ENCODE assay signal across 32 cellular contexts in genomic region chr1:106814418-106814817, GRCh38.
"Had no signal": no experiment of that assay in that cellular context is flagged by ENCODE, and none has a peak within 500 bp of the region (broad histone marks: within the 10 kb centered on the region; RNA-seq: fewer than 3 reads in every experiment).

No MANE protein-coding gene starts in this region.

- ATAC-seq: activated CD4-positive, CD25-positive, alpha-beta regulatory T cell treated with anti-CD3 and anti-CD28 coated beads, Interleukin-2, amount 50 U/mL, for 24 hours; activated CD8-positive, alpha-beta T cell treated with anti-CD3 and anti-CD28 coated beads for 36 hours; activated naive CD4-positive, alpha-beta T cell treated with anti-CD3 and anti-CD28 coated beads, Interleukin-2, amount 50 U/mL, for 72 hours; activated T-cell treated with anti-CD3 and anti-CD28 coated beads, Interleukin-2, amount 50 U/mL, for 4 hours; activated T-helper 17 cell treated with anti-CD3 and anti-CD28 coated beads, Interleukin-2, amount 50 U/mL, for 72 hours; body of pancreas; esophagus mucosa; gastroesophageal sphincter; heart right ventricle; T-helper 17 cell had no signal

- H3K27me3 Mint-ChIP-seq: activated B cell treated with CpG ODN at 0.5 μM for 24 hours; activated CD8-positive, alpha-beta T cell treated with anti-CD3 and anti-CD28 coated beads for 36 hours; activated naive CD8-positive, alpha-beta T cell treated with anti-CD3 and anti-CD28 coated beads, Interleukin-2, amount 10 ng/mL, durations not matched to agents 7 days and 5 days; activated T-helper 17 cell treated with anti-CD3 and anti-CD28 coated beads, Interleukin-2, amount 50 U/mL, for 72 hours; dendritic cell treated with granulocyte-macrophage colony-stimulating factor and Interleukin-4, amounts not matched to agents 40 ng/mL and 50 ng/mL, for 4 days; T-helper 17 cell had no signal

- H3K9me3 ChIP-seq: body of pancreas had no signal

- H3K4me3 ChIP-seq: body of pancreas, coronary artery, dorsolateral prefrontal cortex, gastroesophageal sphincter, heart right ventricle, hepatocyte had no signal

- H3K27ac Mint-ChIP-seq: activated B cell treated with CpG ODN at 0.5 μM for 24 hours; activated CD8-positive, alpha-beta T cell treated with anti-CD3 and anti-CD28 coated beads for 36 hours; activated naive CD4-positive, alpha-beta T cell treated with anti-CD3 and anti-CD28 coated beads, Interleukin-2, amount 50 U/mL, for 72 hours; activated naive CD8-positive, alpha-beta T cell treated with anti-CD3 and anti-CD28 coated beads, Interleukin-2, amount 10 ng/mL, durations not matched to agents 7 days and 5 days; activated T-helper 17 cell treated with anti-CD3 and anti-CD28 coated beads, Interleukin-2, amount 50 U/mL, for 72 hours; dendritic cell treated with granulocyte-macrophage colony-stimulating factor and Interleukin-4, amounts not matched to agents 40 ng/mL and 50 ng/mL, for 4 days; endodermal cell; T-helper 17 cell; T-helper 2 cell treated with Interferon-gamma antibody and Interleukin-4, amounts not matched to agents 5 μg/mL and 100 μg/mL, for 36 hours had no signal

- H3K36me3 ChIP-seq: gastroesophageal sphincter, heart right ventricle, WERI-Rb-1 had no signal

- H3K4me1 ChIP-seq: body of pancreas, gastroesophageal sphincter, heart right ventricle had no signal

- H3K4me3 Mint-ChIP-seq: activated B cell treated with CpG ODN at 0.5 μM for 24 hours; activated CD8-positive, alpha-beta T cell treated with anti-CD3 and anti-CD28 coated beads for 36 hours; activated naive CD8-positive, alpha-beta T cell treated with anti-CD3 and anti-CD28 coated beads, Interleukin-2, amount 10 ng/mL, durations not matched to agents 7 days and 5 days; activated T-cell treated with anti-CD3 and anti-CD28 coated beads, Interleukin-2, amount 50 U/mL, for 4 hours; activated T-helper 17 cell treated with anti-CD3 and anti-CD28 coated beads, Interleukin-2, amount 50 U/mL, for 72 hours; dendritic cell treated with granulocyte-macrophage colony-stimulating factor and Interleukin-4, amounts not matched to agents 40 ng/mL and 50 ng/mL, for 4 days; endodermal cell; T-helper 17 cell; T-helper 2 cell treated with Interferon-gamma antibody and Interleukin-4, amounts not matched to agents 5 μg/mL and 100 μg/mL, for 36 hours had no signal

- H3K4me1 Mint-ChIP-seq: activated B cell treated with CpG ODN at 0.5 μM for 24 hours; activated naive CD8-positive, alpha-beta T cell treated with anti-CD3 and anti-CD28 coated beads, Interleukin-2, amount 10 ng/mL, durations not matched to agents 7 days and 5 days; activated T-helper 17 cell treated with anti-CD3 and anti-CD28 coated beads, Interleukin-2, amount 50 U/mL, for 72 hours; endodermal cell; T-helper 17 cell had no signal

- H3K27me3 ChIP-seq: body of pancreas, dorsolateral prefrontal cortex, gastroesophageal sphincter, heart right ventricle, hepatocyte had no signal

- H3K27ac ChIP-seq: body of pancreas, coronary artery, dorsolateral prefrontal cortex, gastroesophageal sphincter, heart right ventricle, hepatocyte, WERI-Rb-1 had no signal

- DNase-seq: activated B cell treated with CpG ODN at 0.5 μM for 24 hours; activated CD4-positive, alpha-beta T cell treated with anti-CD3 and anti-CD28 coated beads for 48 hours; activated CD4-positive, alpha-beta T cell treated with anti-CD3 and anti-CD28 coated beads, Interleukin-2, amount 50 U/mL, for 1 hour; activated CD4-positive, alpha-beta T cell treated with anti-CD3 and anti-CD28 coated beads, Interleukin-2, amount 50 U/mL, for 48 hours; activated CD8-positive, alpha-beta memory T cell treated with anti-CD3 and anti-CD28 coated beads for 24 hours; activated CD8-positive, alpha-beta T cell treated with anti-CD3 and anti-CD28 coated beads for 36 hours; activated effector memory CD4-positive, alpha-beta T cell treated with Interleukin-2 at 50 U/mL for 16 hours; activated gamma-delta T cell treated with Interleukin-2 at 50 U/mL for 16 hours; activated naive CD4-positive, alpha-beta T cell treated with Interleukin-2 at 50 U/mL for 16 hours; activated naive CD8-positive, alpha-beta T cell treated with anti-CD3 and anti-CD28 coated beads, Interleukin-2, amount 10 ng/mL, durations not matched to agents 7 days and 5 days; activated T-cell treated with anti-CD3 and anti-CD28 coated beads, Interleukin-2, amount 50 U/mL, for 4 hours; anterior cingulate cortex; body of pancreas; central memory CD4-positive, alpha-beta T cell; dorsolateral prefrontal cortex; effector memory CD4-positive, alpha-beta T cell; endodermal cell; foreskin melanocyte; heart right ventricle; T-helper 1 cell; T-helper 17 cell; T1000; WERI-Rb-1 had no signal

- H3K36me3 Mint-ChIP-seq: activated naive CD8-positive, alpha-beta T cell treated with anti-CD3 and anti-CD28 coated beads, Interleukin-2, amount 10 ng/mL, durations not matched to agents 7 days and 5 days had no signal
